Comparison of ENCODE assay signal across 37 cellular contexts in genomic region chr9:94619012-94619411, GRCh38. TPM values are rescaled to one million over a fixed set of nuclear protein-coding genes. Genes with fewer than 3 reads are reported as not detected.
"Had no signal": no experiment of that assay in that cellular context is flagged by ENCODE, and none has a peak within 500 bp of the region (broad histone marks: within the 10 kb centered on the region; RNA-seq: fewer than 3 reads in every experiment).

No MANE protein-coding gene starts in this region.

- H3K27me3 ChIP-seq: adrenal gland, brain microvascular endothelial cell had no signal

- H3K9me3 ChIP-seq: adrenal gland had no signal

- H3K4me1 Mint-ChIP-seq: activated B cell treated with CpG ODN at 0.5 μM for 24 hours; central memory CD8-positive, alpha-beta T cell had no signal

- DNase-seq: activated B cell treated with CpG ODN at 0.5 μM for 24 hours; activated CD4-positive, alpha-beta memory T cell treated with anti-CD3 and anti-CD28 coated beads for 36 hours; activated CD4-positive, alpha-beta T cell treated with anti-CD3 and anti-CD28 coated beads for 4 hours; activated CD4-positive, alpha-beta T cell treated with anti-CD3 and anti-CD28 coated beads, Interleukin-2, amount 50 U/mL, for 1 hour; activated CD4-positive, CD25-positive, alpha-beta regulatory T cell treated with anti-CD3 and anti-CD28 coated beads, Interleukin-2, amount 50 U/mL, for 72 hours; activated CD8-positive, alpha-beta memory T cell treated with anti-CD3 and anti-CD28 coated beads, Interleukin-2, amount 50 U/mL, for 4 hours; activated gamma-delta T cell treated with Interleukin-2 at 50 U/mL for 16 hours; activated naive CD4-positive, alpha-beta T cell treated with anti-CD3 and anti-CD28 coated beads for 36 hours; activated T-cell treated with anti-CD3 and anti-CD28 coated beads for 4 hours; activated T-cell treated with anti-CD3 and anti-CD28 coated beads, Interleukin-2, amount 50 U/mL, for 4 hours; adrenal gland; brain microvascular endothelial cell; Karpas-422; KBM-7; NCI-H1048; NCI-H1105 treated with DMSO at 0.1 percent for 48 hours; NCI-H1436; NCI-H1694; NCI-H2029; NCI-H345; NCI-H526; NCI-H748 treated with DMSO at 0.1 percent for 48 hours; NK-92 treated with Interleukin-12 subunit alpha and Interleukin-12 subunit beta, amount 100 ng/mL, for 24 hours; PC-9; SIG-M5; SW 1271; T-helper 1 cell; T-helper 2 cell; T-helper 9 cell had no signal

- H3K36me3 ChIP-seq: adrenal gland, brain microvascular endothelial cell had no signal

- H3K36me3 Mint-ChIP-seq: activated CD4-positive, alpha-beta memory T cell treated with anti-CD3 and anti-CD28 coated beads for 36 hours; activated naive CD4-positive, alpha-beta T cell treated with anti-CD3 and anti-CD28 coated beads, Interleukin-2, amount 50 U/mL, for 72 hours had no signal

- H3K4me3 Mint-ChIP-seq: activated B cell treated with CpG ODN at 0.5 μM for 24 hours; activated CD4-positive, alpha-beta memory T cell treated with anti-CD3 and anti-CD28 coated beads for 36 hours; activated naive CD4-positive, alpha-beta T cell treated with anti-CD3 and anti-CD28 coated beads for 36 hours; activated T-cell treated with anti-CD3 and anti-CD28 coated beads, Interleukin-2, amount 50 U/mL, for 4 hours; activated T-helper 1 cell treated with anti-CD3 and anti-CD28 coated beads, Interleukin-12 subunit alpha, Interleukin-12 subunit beta, Interleukin-2, Interleukin-4 antibody, amounts not matched to agents 30 ng/mL and 10 ng/mL and 1 ng/mL, durations not matched to agents 14 hours and 24 hours and 36 hours; central memory CD8-positive, alpha-beta T cell had no signal

- H3K27ac ChIP-seq: adrenal gland, brain microvascular endothelial cell, PC-9, RWPE1, VCaP had no signal

- ATAC-seq: activated naive CD4-positive, alpha-beta T cell treated with anti-CD3 and anti-CD28 coated beads, Interleukin-2, amount 50 U/mL, for 72 hours; activated T-cell treated with anti-CD3 and anti-CD28 coated beads, Interleukin-2, amount 50 U/mL, for 4 hours; Right ventricle myocardium inferior had no signal

- H3K9me3 Mint-ChIP-seq: activated B cell treated with CpG ODN at 0.5 μM for 24 hours; activated CD4-positive, alpha-beta memory T cell treated with anti-CD3 and anti-CD28 coated beads for 36 hours; activated naive CD4-positive, alpha-beta T cell treated with anti-CD3 and anti-CD28 coated beads for 36 hours; activated naive CD4-positive, alpha-beta T cell treated with anti-CD3 and anti-CD28 coated beads, Interleukin-2, amount 50 U/mL, for 72 hours; activated T-cell treated with anti-CD3 and anti-CD28 coated beads, Interleukin-2, amount 50 U/mL, for 4 hours; activated T-helper 1 cell treated with anti-CD3 and anti-CD28 coated beads, Interleukin-12 subunit alpha, Interleukin-12 subunit beta, Interleukin-2, Interleukin-4 antibody, amounts not matched to agents 30 ng/mL and 10 ng/mL and 1 ng/mL, durations not matched to agents 14 hours and 24 hours and 36 hours; central memory CD8-positive, alpha-beta T cell had no signal

- H3K4me3 ChIP-seq: adrenal gland, PC-9 had no signal

- H3K27ac Mint-ChIP-seq: activated B cell treated with CpG ODN at 0.5 μM for 24 hours; activated CD4-positive, alpha-beta memory T cell treated with anti-CD3 and anti-CD28 coated beads for 36 hours; activated naive CD4-positive, alpha-beta T cell treated with anti-CD3 and anti-CD28 coated beads for 36 hours; activated naive CD4-positive, alpha-beta T cell treated with anti-CD3 and anti-CD28 coated beads, Interleukin-2, amount 50 U/mL, for 72 hours; activated T-helper 1 cell treated with anti-CD3 and anti-CD28 coated beads, Interleukin-12 subunit alpha, Interleukin-12 subunit beta, Interleukin-2, Interleukin-4 antibody, amounts not matched to agents 30 ng/mL and 10 ng/mL and 1 ng/mL, durations not matched to agents 14 hours and 24 hours and 36 hours had no signal

RNA-seq across cellular contexts. Expression of gene FBP1, which starts 20.3 kb away (rescaled TPM):
- total RNA-seq: activated T-helper 1 cell treated with anti-CD3 and anti-CD28 coated beads, Interleukin-12 subunit alpha, Interleukin-12 subunit beta, Interleukin-2, Interleukin-4 antibody, amounts not matched to agents 30 ng/mL and 10 ng/mL and 1 ng/mL, durations not matched to agents 14 hours and 24 hours and 36 hours; MCF 10A had no signal

RNA-seq across cellular contexts. Expression of gene FBP2, which starts 25.4 kb away (rescaled TPM):
- total RNA-seq: activated B cell treated with CpG ODN at 0.5 μM for 24 hours; activated CD4-positive, alpha-beta memory T cell treated with anti-CD3 and anti-CD28 coated beads for 36 hours; activated naive CD4-positive, alpha-beta T cell treated with anti-CD3 and anti-CD28 coated beads for 36 hours; activated naive CD4-positive, alpha-beta T cell treated with anti-CD3 and anti-CD28 coated beads, Interleukin-2, amount 50 U/mL, for 72 hours; activated T-cell treated with anti-CD3 and anti-CD28 coated beads, Interleukin-2, amount 50 U/mL, for 4 hours; activated T-helper 1 cell treated with anti-CD3 and anti-CD28 coated beads, Interleukin-12 subunit alpha, Interleukin-12 subunit beta, Interleukin-2, Interleukin-4 antibody, amounts not matched to agents 30 ng/mL and 10 ng/mL and 1 ng/mL, durations not matched to agents 14 hours and 24 hours and 36 hours; MCF 10A; NCI-H460; PC-9 had no signal
